In genomic region chr9:109499631-109500120, GRCh38 we compare ENCODE assay signal across 10 cellular contexts. TPM values are rescaled to one million over a fixed set of nuclear protein-coding genes. Genes with fewer than 3 reads are reported as not detected.
A peak's percentile ranks its signal among the peaks of the same experiment; 100 is the strongest.
DNase-seq lines count a peak whose midpoint lies in the region; ATAC-seq, FAIRE-seq and TF ChIP-seq lines count a peak whose summit lies in the region.
"Had no signal": no experiment of that assay in that cellular context is flagged by ENCODE, and none has a peak within 500 bp of the region (broad histone marks: within the 10 kb centered on the region; RNA-seq: fewer than 3 reads in every experiment).

No MANE protein-coding gene starts in this region.

- H3K27ac Mint-ChIP-seq in immature natural killer cell: no peak overlapping the region
- H3K27ac Mint-ChIP-seq in activated CD4-positive, alpha-beta memory T cell treated with anti-CD3 and anti-CD28 coated beads for 36 hours: no peak overlapping the region
- H3K27ac Mint-ChIP-seq: dendritic cell treated with granulocyte-macrophage colony-stimulating factor and Interleukin-4, amounts not matched to agents 40 ng/mL and 50 ng/mL, for 4 days; stimulated activated memory B cell treated with anti-CD40 and anti-IgM and Interleukin-4, amounts not matched to agents 10 μg/mL and 1 μg/mL and 100 μg/mL, for 72 hours had no signal

- no peak for TF ChIP-seq POLR2A in suprapubic skin (IDR thresholded peaks at IDR 0.05)

- intact Hi-C loops in activated CD4-positive, alpha-beta memory T cell treated with anti-CD3 and anti-CD28 coated beads for 36 hours (cut with micrococcal nuclease): no loop called here

- H3K4me3 Mint-ChIP-seq in immature natural killer cell: no peak overlapping the region
- H3K4me3 Mint-ChIP-seq in activated CD4-positive, alpha-beta memory T cell treated with anti-CD3 and anti-CD28 coated beads for 36 hours: no peak overlapping the region
- H3K4me3 Mint-ChIP-seq: dendritic cell treated with granulocyte-macrophage colony-stimulating factor and Interleukin-4, amounts not matched to agents 40 ng/mL and 50 ng/mL, for 4 days; stimulated activated memory B cell treated with anti-CD40 and anti-IgM and Interleukin-4, amounts not matched to agents 10 μg/mL and 1 μg/mL and 100 μg/mL, for 72 hours had no signal

- peaks cover 0 to 6% (median 4%) of the 10 kb centered on the region in 3 donors for H3K36me3 Mint-ChIP-seq in immature natural killer cell
- H3K36me3 Mint-ChIP-seq in activated CD4-positive, alpha-beta memory T cell treated with anti-CD3 and anti-CD28 coated beads for 36 hours: no peaks in the 10 kb centered on the region
- H3K36me3 Mint-ChIP-seq: stimulated activated memory B cell treated with anti-CD40 and anti-IgM and Interleukin-4, amounts not matched to agents 10 μg/mL and 1 μg/mL and 100 μg/mL, for 72 hours had no signal

- peak; percentile 86 for FAIRE-seq in HTR-8/SVneo (lab: Jason Lieb, UNC)

- H3K27me3 Mint-ChIP-seq in immature natural killer cell (ENCODE audit: low read depth in 3 of 3): peaks cover 9 to 29% (median 23%) of the 10 kb centered on the region in 3 donors
- peaks cover 47% of the 10 kb centered on the region for H3K27me3 Mint-ChIP-seq in activated CD4-positive, alpha-beta memory T cell treated with anti-CD3 and anti-CD28 coated beads for 36 hours

- POLR2A ChIA-PET in activated CD4-positive, alpha-beta memory T cell treated with anti-CD3 and anti-CD28 coated beads for 36 hours (lab: Charles Lee): no interaction called here

- H3K9me3 Mint-ChIP-seq in immature natural killer cell: peaks cover 0 to 10% (median 4%) of the 10 kb centered on the region in 6 donors
- H3K9me3 Mint-ChIP-seq in activated CD4-positive, alpha-beta memory T cell treated with anti-CD3 and anti-CD28 coated beads for 36 hours: no peaks in the 10 kb centered on the region
- H3K9me3 Mint-ChIP-seq: dendritic cell treated with granulocyte-macrophage colony-stimulating factor and Interleukin-4, amounts not matched to agents 40 ng/mL and 50 ng/mL, for 4 days; stimulated activated memory B cell treated with anti-CD40 and anti-IgM and Interleukin-4, amounts not matched to agents 10 μg/mL and 1 μg/mL and 100 μg/mL, for 72 hours had no signal

- no peak overlapping the region for H3K27ac ChIP-seq in iPS-20b (ENCODE audit: low read length)
- H3K27ac ChIP-seq in suprapubic skin: peak overlapping the region; percentile 49

- no peak for TF ChIP-seq EP300 in suprapubic skin (IDR thresholded peaks at IDR 0.05)

- H3K4me3 ChIP-seq in iPS-20b (ENCODE audit: low read length) (peak overlapping the region; percentile 66), suprapubic skin (peak overlapping the region; percentile 47)

- no peak overlapping the region for H3K9ac ChIP-seq in iPS-20b (ENCODE audit: low read depth, low read length)

- no peaks in the 10 kb centered on the region for H3K4me1 Mint-ChIP-seq in immature natural killer cell
- peaks cover 5% of the 10 kb centered on the region for H3K4me1 Mint-ChIP-seq in activated CD4-positive, alpha-beta memory T cell treated with anti-CD3 and anti-CD28 coated beads for 36 hours (ENCODE audit: low read depth)

- H3K9me3 ChIP-seq in iPS-20b (ENCODE audit: insufficient read depth, low read depth, low read length) (no peaks in the 10 kb centered on the region), suprapubic skin (no peaks in the 10 kb centered on the region)

- no peaks in the 10 kb centered on the region for H3K36me3 ChIP-seq in iPS-20b (ENCODE audit: insufficient read depth, low read depth, low read length)
- no peaks in the 10 kb centered on the region for H3K36me3 ChIP-seq in suprapubic skin

- DNase-seq in HTR-8/SVneo (ENCODE audit: insufficient read length, low spot score): peak; percentile 88
- peak; percentile 73 for DNase-seq in astrocyte of the hippocampus (ENCODE audit: low read depth, low spot score)
- DNase-seq in suprapubic skin (ENCODE audit: low spot score in 2 of 2): peak in 1 of 2 donors; percentile 75
- no peak for DNase-seq in NCI-H2081 treated with DMSO at 0.1 percent for 48 hours (lab: John Stamatoyannopoulos, UW)
- no peak for DNase-seq in immature natural killer cell
- DNase-seq in activated CD4-positive, alpha-beta memory T cell treated with anti-CD3 and anti-CD28 coated beads for 36 hours: no peak

- CTCF ChIA-PET in activated CD4-positive, alpha-beta memory T cell treated with anti-CD3 and anti-CD28 coated beads for 36 hours (lab: Charles Lee): no interaction called here

- no peak for TF ChIP-seq CTCF in suprapubic skin (IDR thresholded peaks at IDR 0.05)

- WGBS in suprapubic skin: 2% methylated on average over 33 of the region's 48 CpGs

- H3K27me3 ChIP-seq in iPS-20b (ENCODE audit: insufficient read depth, low read length) (peaks cover 81% of the 10 kb centered on the region), suprapubic skin (peaks cover 8% of the 10 kb centered on the region)

- no peak for ATAC-seq in GM19328 (IDR thresholded peaks at IDR 0.05; ENCODE audit: unreplicated experiment)
- ATAC-seq: stimulated activated memory B cell treated with anti-CD40 and anti-IgM and Interleukin-4, amounts not matched to agents 10 μg/mL and 1 μg/mL and 100 μg/mL, for 72 hours had no signal

- peaks cover 2% of the 10 kb centered on the region; the same call in 1 of the 2 replicates for H3K4me1 ChIP-seq in iPS-20b (ENCODE audit: insufficient read depth, low read length)
- H3K4me1 ChIP-seq in suprapubic skin: peaks cover 35% of the 10 kb centered on the region

RNA-seq across cellular contexts. Expression of gene PTPN3, which starts 1.6 kb away (rescaled TPM):
- 10 to 100 TPM; 31.6 to 64.0 (median 38.7) TPM for total RNA-seq in suprapubic skin
- not detected for polyA plus RNA-seq in immature natural killer cell
- under 1 TPM; 0.52 to 0.56 TPM for total RNA-seq in activated CD4-positive, alpha-beta memory T cell treated with anti-CD3 and anti-CD28 coated beads for 36 hours

Comparison
In these comparisons a context has a peak if more than half of its experiments do, and no peak if none do; other contexts are left out.
1. DNase-seq: peak in HTR-8/SVneo (single experiment) and astrocyte of the hippocampus (single experiment); none in NCI-H2081 treated with DMSO at 0.1 percent for 48 hours (single experiment), immature natural killer cell (0 of 3) and activated CD4-positive, alpha-beta memory T cell treated with anti-CD3 and anti-CD28 coated beads for 36 hours (single experiment).
2. RNA of gene PTPN3, which starts 1.6 kb away (total RNA-seq): 31.6 to 64.0 TPM in suprapubic skin; 0.52 to 0.56 TPM in activated CD4-positive, alpha-beta memory T cell treated with anti-CD3 and anti-CD28 coated beads for 36 hours; every median in the first group is over 10 times any median in the second.